In the genomic region with DNA sequence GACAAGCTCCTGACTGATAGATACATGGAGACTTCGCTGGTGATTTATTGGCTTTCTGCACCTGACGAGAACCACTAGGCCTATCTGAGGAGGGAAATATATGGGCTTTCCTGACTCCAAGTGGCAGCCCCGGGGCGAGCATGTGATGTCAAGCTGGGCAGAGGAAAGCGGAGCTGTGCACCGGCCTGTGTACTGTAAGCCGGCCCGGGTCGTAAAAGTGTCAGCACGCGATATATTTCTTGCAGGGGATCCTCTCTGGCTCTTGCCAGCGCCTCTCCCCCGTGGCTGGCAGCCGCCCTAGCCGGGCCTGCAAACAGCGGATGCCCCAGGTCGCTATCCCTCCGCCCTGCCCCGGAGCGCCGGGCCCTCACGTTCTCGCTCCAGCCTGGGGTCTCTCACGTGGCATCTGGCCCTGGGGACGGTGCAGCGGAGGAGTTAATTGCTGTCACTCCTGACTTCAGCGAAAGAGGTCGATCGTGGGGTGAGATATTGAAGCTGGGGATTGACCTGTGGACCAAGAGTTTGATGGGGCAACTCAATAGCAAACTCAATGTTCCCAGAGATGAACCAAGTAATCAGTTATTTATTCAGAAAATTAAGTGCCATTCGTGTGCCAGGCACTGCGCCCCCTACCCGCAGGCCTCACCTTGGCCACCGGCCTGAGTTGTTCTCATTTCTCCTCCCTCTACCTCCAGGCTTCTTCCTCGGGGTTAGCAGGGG, we compare ENCODE assay signal across 1 cellular context.
TF ChIP-seq lines count a peak whose summit lies in the region.

No MANE protein-coding gene starts in this region.

TF ChIP-seq in HEK293, 187 proteins besides CTCF, POLR2A, EP300 and RAD21 (continued from another document):
- TF ChIP-seq ZNF280C (tag by site-specific recombination; IDR thresholded peaks at IDR 0.05): no peak
- TF ChIP-seq ZNF585B (tag by site-specific recombination; IDR thresholded peaks at IDR 0.05): no peak
- peak; percentile 93 for TF ChIP-seq ZNF335 (tag by site-specific recombination; conservative IDR thresholded peaks at IDR 0.05)
